ENCODE assay signal across 25 cellular contexts in genomic region chr17:75433223-75433622, GRCh38.
"Had no signal": no experiment of that assay in that cellular context is flagged by ENCODE, and none has a peak within 500 bp of the region (broad histone marks: within the 10 kb centered on the region; RNA-seq: fewer than 3 reads in every experiment).

No MANE protein-coding gene starts in this region.

- H3K4me1 ChIP-seq: upper lobe of right lung had no signal

- H3K4me3 Mint-ChIP-seq: memory B cell; mesothelial cell of epicardium; naive B cell; stimulated activated memory B cell treated with anti-CD40 and anti-IgM and Interleukin-4, amounts not matched to agents 10 μg/mL and 1 μg/mL and 100 μg/mL, for 72 hours; stimulated activated naive CD8-positive, alpha-beta T cell treated with anti-CD3 and anti-CD28 coated beads, Interleukin-15, amount 100 ng/mL, for 72 hours had no signal

- H3K36me3 Mint-ChIP-seq: memory B cell; mesothelial cell of epicardium; naive B cell; stimulated activated memory B cell treated with anti-CD40 and anti-IgM and Interleukin-4, amounts not matched to agents 10 μg/mL and 1 μg/mL and 100 μg/mL, for 72 hours had no signal

- H3K36me3 ChIP-seq: gastrocnemius medialis, left lung, lower lobe of right lung, ovary, tibial nerve, upper lobe of right lung, vagina had no signal

- H3K27ac ChIP-seq: dorsolateral prefrontal cortex, gastrocnemius medialis, left lung, lower lobe of right lung, ovary, testis, tibial nerve, upper lobe of right lung, vagina had no signal

- H3K27ac Mint-ChIP-seq: memory B cell; mesothelial cell of epicardium; naive B cell; stimulated activated memory B cell treated with anti-CD40 and anti-IgM and Interleukin-4, amounts not matched to agents 10 μg/mL and 1 μg/mL and 100 μg/mL, for 72 hours; stimulated activated naive CD8-positive, alpha-beta T cell treated with anti-CD3 and anti-CD28 coated beads, Interleukin-15, amount 100 ng/mL, for 72 hours had no signal

- H3K9me3 ChIP-seq: gastrocnemius medialis, left lung, lower lobe of right lung, ovary, testis, tibial nerve, upper lobe of right lung, vagina had no signal

- FAIRE-seq: endometrium had no signal

- DNase-seq: cortex of kidney; dorsolateral prefrontal cortex; effector CD8-positive, alpha-beta T cell; gastrocnemius medialis; glutamatergic neuron; islet precursor cell; left lung; lower lobe of right lung; naive B cell; nucleus accumbens; ovary; right cardiac atrium; stimulated activated CD4-positive, alpha-beta T cell treated with anti-CD3 and anti-CD28 coated beads, Interleukin-15, amount 100 ng/mL, for 24 hours; stimulated activated CD4-positive, alpha-beta T cell treated with anti-CD3 and anti-CD28 coated beads, Interleukin-1b, Interleukin-23, amount 100 ng/mL, for 48 hours; stimulated activated CD4-positive, alpha-beta T cell treated with anti-CD3 and anti-CD28 coated beads, Interleukin-4, amount 100 ng/mL, for 24 hours; stimulated activated naive CD8-positive, alpha-beta T cell treated with anti-CD3 and anti-CD28 coated beads, Interleukin-15, amount 100 ng/mL, for 72 hours; testis; upper lobe of right lung had no signal

- H3K27me3 ChIP-seq: dorsolateral prefrontal cortex, gastrocnemius medialis, left lung, ovary, testis, tibial nerve, upper lobe of right lung, vagina had no signal

- H3K9me3 Mint-ChIP-seq: memory B cell; mesothelial cell of epicardium; naive B cell; stimulated activated memory B cell treated with anti-CD40 and anti-IgM and Interleukin-4, amounts not matched to agents 10 μg/mL and 1 μg/mL and 100 μg/mL, for 72 hours; stimulated activated naive CD8-positive, alpha-beta T cell treated with anti-CD3 and anti-CD28 coated beads, Interleukin-15, amount 100 ng/mL, for 72 hours had no signal

- H3K4me3 ChIP-seq: dorsolateral prefrontal cortex, gastrocnemius medialis, left lung, lower lobe of right lung, ovary, testis, tibial nerve, upper lobe of right lung, vagina had no signal

- H3K4me1 Mint-ChIP-seq: memory B cell; naive B cell; stimulated activated memory B cell treated with anti-CD40 and anti-IgM and Interleukin-4, amounts not matched to agents 10 μg/mL and 1 μg/mL and 100 μg/mL, for 72 hours had no signal

- ATAC-seq: esophagus mucosa; gastrocnemius medialis; left lung; lower lobe of right lung; right cardiac atrium; stimulated activated memory B cell treated with anti-CD40 and anti-IgM and Interleukin-4, amounts not matched to agents 10 μg/mL and 1 μg/mL and 100 μg/mL, for 72 hours; stimulated activated naive CD8-positive, alpha-beta T cell treated with anti-CD3 and anti-CD28 coated beads, Interleukin-15, amount 100 ng/mL, for 72 hours; upper lobe of right lung had no signal
